In the genomic region with DNA sequence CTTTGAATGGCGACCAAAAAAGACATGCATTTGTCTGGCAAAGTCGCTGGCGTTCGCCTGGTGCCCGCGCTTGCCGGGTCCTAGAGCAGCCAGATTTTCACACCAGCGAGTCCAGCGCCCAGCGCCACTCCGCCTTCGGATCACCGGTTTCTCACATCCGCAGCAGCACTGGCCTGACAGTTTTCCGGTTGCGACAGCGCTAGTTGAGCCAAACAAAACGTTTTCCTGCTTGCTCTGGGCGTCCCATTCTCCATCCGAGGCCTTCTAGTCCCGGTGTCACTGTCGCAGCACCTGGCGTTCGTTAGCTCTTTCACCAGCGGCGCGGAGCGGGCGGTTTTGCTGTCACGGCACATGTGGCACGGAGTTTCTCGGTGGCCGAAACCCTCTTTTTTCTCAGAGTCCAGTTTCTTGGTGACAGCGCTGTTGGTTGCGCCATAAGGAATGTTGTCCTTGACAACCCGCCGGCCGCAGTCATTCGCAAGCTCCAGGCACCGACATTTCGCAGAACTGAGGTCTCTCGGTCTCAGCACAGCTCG, we compare ENCODE assay signal across 8 cellular contexts. TPM values are rescaled to one million over a fixed set of nuclear protein-coding genes. Genes with fewer than 3 reads are reported as not detected.
A peak's percentile ranks its signal among the peaks of the same experiment; 100 is the strongest.
DNase-seq lines count a peak whose midpoint lies in the region; ATAC-seq and TF ChIP-seq lines count a peak whose summit lies in the region.

No MANE protein-coding gene starts in this region.

- H3K36me3 Mint-ChIP-seq in CD4-positive, CD25-positive, alpha-beta regulatory T cell, result no peaks in the 10 kb centered on the region

- H3K9me3 Mint-ChIP-seq in CD4-positive, CD25-positive, alpha-beta regulatory T cell, result peaks cover 0 to 2% (median 0%) of the 10 kb centered on the region in 7 donors

- TF ChIP-seq CTCF in RWPE2 (IDR thresholded peaks at IDR 0.05; ENCODE audit: poor library complexity, severe bottlenecking) (no peak), transverse colon (IDR thresholded peaks at IDR 0.05) (no peak)

- peak overlapping the region; percentile 98 to 100 (median 100) for H3K4me3 Mint-ChIP-seq in CD4-positive, CD25-positive, alpha-beta regulatory T cell

- no peaks in the 10 kb centered on the region for H3K36me3 ChIP-seq in CD4-positive, CD25-positive, alpha-beta regulatory T cell (ENCODE audit: control insufficient read depth, insufficient read depth, low read length)
- no peaks in the 10 kb centered on the region for H3K36me3 ChIP-seq in RWPE2 (ENCODE audit: low read depth)
- no peaks in the 10 kb centered on the region for H3K36me3 ChIP-seq in transverse colon

- in situ Hi-C loops in transverse colon (cut with MboI; ENCODE audit: low pct_ligation_motif_present in 1 of 4, low pct_unique_long_range_greater_than_20kb in 1 of 4, low sequenced_read_pairs in 3 of 4), result loop anchor here in 2 of 4 donors (5.0 to 10.0 kb wide), 2 partner anchors 40 to 53 kb away; partner anchors contain the start of gene ANXA2R (in 2 of the 2)

- H3K4me1 ChIP-seq in CD4-positive, CD25-positive, alpha-beta regulatory T cell (ENCODE audit: control insufficient read depth, insufficient read depth, low read length, poor library complexity, severe bottlenecking), result peaks cover 56% of the 10 kb centered on the region
- H3K4me1 ChIP-seq in RWPE2 (ENCODE audit: insufficient read depth, poor library complexity, severe bottlenecking), result peaks cover 10% of the 10 kb centered on the region
- peaks cover 0 to 34% (median 10%) of the 10 kb centered on the region in 4 donors for H3K4me1 ChIP-seq in transverse colon

- peaks cover 26 to 59% (median 46%) of the 10 kb centered on the region in 4 donors for H3K4me1 Mint-ChIP-seq in CD4-positive, CD25-positive, alpha-beta regulatory T cell

- DNase-seq in CD4-positive, CD25-positive, alpha-beta regulatory T cell, result peak; percentile 55 to 91 (median 81)
- DNase-seq in RWPE2 (ENCODE audit: low spot score), result peak; percentile 72
- peak; percentile 43 for DNase-seq in activated gamma-delta T cell treated with anti-CD3 and anti-CD28 coated beads, Interleukin-2, amount 50 U/mL, for 16 hours (ENCODE audit: low read depth)
- DNase-seq in Right ventricle myocardium superior, result peak; percentile 92
- peak; percentile 57 for DNase-seq in pons (ENCODE audit: low spot score)
- DNase-seq in transverse colon, result peak; percentile 80

- ATAC-seq in CD4-positive, CD25-positive, alpha-beta regulatory T cell (ENCODE audit: low read depth in 2 of 2), result peak; percentile 39 to 44
- ATAC-seq in GM19467 (IDR thresholded peaks at IDR 0.05; ENCODE audit: unreplicated experiment), result peak; percentile 44
- ATAC-seq in HG03571 (IDR thresholded peaks at IDR 0.05; ENCODE audit: unreplicated experiment), result peak; percentile 55
- no peak; the same call in 2 of the 3 replicates for ATAC-seq in RWPE2 (ENCODE audit: low read depth)
- peak; percentile 74 for ATAC-seq in Right ventricle myocardium superior (ENCODE audit: poor library complexity)

- no peaks in the 10 kb centered on the region for H3K9me3 ChIP-seq in CD4-positive, CD25-positive, alpha-beta regulatory T cell (ENCODE audit: control insufficient read depth in 2 of 2, low read length in 2 of 2)
- H3K9me3 ChIP-seq in RWPE2 (ENCODE audit: severe bottlenecking) (peaks cover 3% of the 10 kb centered on the region), transverse colon (no peaks in the 10 kb centered on the region)

- H3K27me3 ChIP-seq in CD4-positive, CD25-positive, alpha-beta regulatory T cell (ENCODE audit: control insufficient read depth, insufficient read depth, low read length), result no peaks in the 10 kb centered on the region
- H3K27me3 ChIP-seq in RWPE2 (ENCODE audit: insufficient read depth, poor library complexity, severe bottlenecking) (no peaks in the 10 kb centered on the region), transverse colon (peaks cover 98% of the 10 kb centered on the region)

- peak overlapping the region; percentile 82 for H3K4me3 ChIP-seq in CD4-positive, CD25-positive, alpha-beta regulatory T cell (ENCODE audit: low read depth, low read length)
- peak overlapping the region; percentile 28 for H3K4me3 ChIP-seq in RWPE2 (ENCODE audit: severe bottlenecking)
- peak overlapping the region; percentile 25 to 81 (median 46) for H3K4me3 ChIP-seq in transverse colon

- TF ChIP-seq EP300 in transverse colon (IDR thresholded peaks at IDR 0.05; ENCODE audit: low read depth), result no peak

- TF ChIP-seq POLR2A in transverse colon (IDR thresholded peaks at IDR 0.05), result peak; percentile 85

- peak overlapping the region; percentile 100 for H3K27ac Mint-ChIP-seq in CD4-positive, CD25-positive, alpha-beta regulatory T cell

- peak overlapping the region; percentile 96 for H3K27ac ChIP-seq in CD4-positive, CD25-positive, alpha-beta regulatory T cell (ENCODE audit: insufficient read depth, low read length, poor library complexity, severe bottlenecking)
- H3K27ac ChIP-seq in RWPE2 (ENCODE audit: poor library complexity, severe bottlenecking), result peak overlapping the region; percentile 68
- peak overlapping the region; percentile 88 to 95 (median 92) for H3K27ac ChIP-seq in transverse colon

- peaks cover 25% of the 10 kb centered on the region for H3K27me3 Mint-ChIP-seq in CD4-positive, CD25-positive, alpha-beta regulatory T cell

- WGBS in transverse colon (ENCODE audit: low coverage in 1 of 2), 2 donors, result 2% methylated on average over 41 of the region's 43 CpGs; no CpG with 5 or more reads in 1 of the 2 donors

- intact Hi-C loops in Right ventricle myocardium superior (cut with DNase I), result loop anchor here (5.0 kb wide), 2 partner anchors 40 to 50 kb away; partner anchors contain the start of gene ANXA2R
- intact Hi-C loops in transverse colon (cut with DNase I; ENCODE audit: low total_unique reads), result no loop called here

RNA-seq across cellular contexts. Expression of gene ANXA2R, which starts 48.0 kb away (rescaled TPM):
- total RNA-seq in CD4-positive, CD25-positive, alpha-beta regulatory T cell, result 38.7 TPM
- 10 to 100 TPM; 35.8 to 69.7 (median 55.7) TPM for polyA plus RNA-seq in CD4-positive, CD25-positive, alpha-beta regulatory T cell
- total RNA-seq in Right ventricle myocardium superior (0.94 TPM), transverse colon (1 to 10 TPM in 2 of 4 donors, under 1 TPM in 2; 0.75 to 4.4 (median 2.0) TPM)

Comparison
In these comparisons a context has a peak if more than half of its experiments do, and no peak if none do; other contexts are left out.
1. H3K4me3 ChIP-seq: peak in every context shown above with its lines; median percentile 82 in CD4-positive, CD25-positive, alpha-beta regulatory T cell; 46 in transverse colon; 28 in RWPE2.